ENCODE assay signal across 15 cellular contexts in the genomic region with DNA sequence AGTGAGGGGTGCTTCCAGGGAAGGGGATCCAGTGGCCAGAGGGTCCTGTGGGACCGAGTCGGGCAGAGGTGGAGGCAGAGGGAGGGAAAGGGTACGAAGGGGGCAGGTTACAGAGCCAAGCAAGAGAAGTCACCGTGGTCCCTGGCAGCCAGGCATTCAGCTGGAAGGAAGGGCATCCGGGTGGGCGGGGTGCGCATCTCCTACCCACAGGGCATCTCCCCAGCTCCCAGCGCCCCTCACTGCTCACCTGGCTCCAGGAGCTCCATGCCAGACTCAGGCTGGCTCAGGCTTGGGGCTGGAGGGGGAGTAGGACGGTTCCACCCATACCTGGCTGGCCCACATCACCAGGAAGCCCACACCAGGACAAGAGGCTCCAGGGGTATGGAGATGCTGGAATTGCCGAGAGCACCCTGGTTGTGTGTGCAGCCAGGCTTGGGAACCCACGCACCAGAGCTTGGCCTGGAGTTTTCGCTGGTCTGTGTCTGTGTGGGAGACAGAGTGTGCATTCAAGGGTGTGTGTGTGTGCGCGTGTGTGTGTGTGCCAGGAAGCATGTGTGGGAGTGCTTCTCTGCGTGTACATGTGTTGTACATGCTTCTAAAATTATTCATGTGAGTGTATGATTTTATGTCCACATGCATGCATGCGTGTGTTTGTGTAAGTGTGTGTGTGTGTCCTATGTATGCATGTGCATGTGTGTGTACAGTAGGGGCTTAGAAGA. TPM values are rescaled to one million over a fixed set of nuclear protein-coding genes. Genes with fewer than 3 reads are reported as not detected.
DNase-seq lines count a peak whose midpoint lies in the region; ATAC-seq and TF ChIP-seq lines count a peak whose summit lies in the region.
"Not testable (repeated sequence)": the region's sequence is repeated elsewhere in the genome, so short reads cannot be mapped to it uniquely, and the experiment has no call there.
"Had no signal": no experiment of that assay in that cellular context is flagged by ENCODE, and none has a peak within 500 bp of the region (broad histone marks: within the 10 kb centered on the region; RNA-seq: fewer than 3 reads in every experiment).

No MANE protein-coding gene starts in this region.

- H3K9me2 ChIP-seq in GM23248 (ENCODE audit: insufficient read depth); neural cell (ENCODE audit: insufficient read depth, low read length): not testable (repeated sequence)

- H2AFZ ChIP-seq in GM23248; neural cell (ENCODE audit: low read depth, low read length): not testable (repeated sequence)

- 54 to 58% methylated on average over 15 to 16 of the region's 16 CpGs for WGBS in GM23248 (ENCODE audit: low coverage in 1 of 2, low lambda C conversion rate in 2 of 2, missing lambda C conversion rate in 2 of 2), 2 experiments

- H3K4me2 ChIP-seq in GM23248 (ENCODE audit: unreplicated experiment); neural cell (ENCODE audit: low read length): not testable (repeated sequence)
- peak overlapping the region; percentile 22 for H3K4me2 ChIP-seq in skeletal muscle satellite cell (ENCODE audit: low read length)

- not testable (repeated sequence) for H3K79me2 ChIP-seq in GM23248 (ENCODE audit: insufficient read depth); neural cell (replicated peaks; ENCODE audit: insufficient read depth, low read length)

- in situ Hi-C loops in GM23248 (cut with MboI), result loop anchor here (25.0 kb wide), 2 partner anchors 109 to 709 kb away; partner anchors contain the start of gene CDKN1C

- not testable (repeated sequence) for H3K27ac ChIP-seq in GM23248; neural cell (ENCODE audit: low read length)
- H3K27ac ChIP-seq in RWPE2 (ENCODE audit: poor library complexity, severe bottlenecking) (peak overlapping the region; percentile 98), epithelial cell of prostate (peak overlapping the region; percentile 77)

- DNase-seq in AG10803 (ENCODE audit: low read depth) (peak; percentile 8), GM23248 (peak; percentile 16), LHCN-M2 (ENCODE audit: low read depth) (peak; percentile 20), kidney glomerular epithelial cell (lab: John Stamatoyannopoulos, UW) (peak; percentile 38)
- not testable (repeated sequence) for DNase-seq in RWPE2 (ENCODE audit: low spot score); epithelial cell of prostate (ENCODE audit: low read depth, low spot score)

- H3K9me3 ChIP-seq in GM23248 (ENCODE audit: low read depth); RWPE2 (ENCODE audit: severe bottlenecking); neural cell (ENCODE audit: low read length); skeletal muscle satellite cell (replicated peaks; ENCODE audit: low read length): not testable (repeated sequence)

- TF ChIP-seq CTCF in AG10803 (conservative IDR thresholded peaks at IDR 0.05; ENCODE audit: low read length); RWPE2 (IDR thresholded peaks at IDR 0.05; ENCODE audit: poor library complexity, severe bottlenecking); neural cell (IDR thresholded peaks at IDR 0.05; ENCODE audit: poor library complexity, severe bottlenecking): not testable (repeated sequence)

- H3K4me3 ChIP-seq in AG10803 (ENCODE audit: low read length); GM23248; RWPE2 (ENCODE audit: severe bottlenecking); skeletal muscle satellite cell (ENCODE audit: low read length): not testable (repeated sequence)
- peak overlapping the region; percentile 5 for H3K4me3 ChIP-seq in neural cell (ENCODE audit: low read length)

- H3K36me3 ChIP-seq in GM23248 (ENCODE audit: low read depth); RWPE2 (ENCODE audit: low read depth); neural cell (ENCODE audit: insufficient read depth, low read length); skeletal muscle satellite cell (ENCODE audit: insufficient read depth, low read length): not testable (repeated sequence)

- peaks cover 13% of the 10 kb centered on the region for H3K27me3 ChIP-seq in GM23248 (replicated peaks; ENCODE audit: insufficient read depth)
- not testable (repeated sequence) for H3K27me3 ChIP-seq in RWPE2 (ENCODE audit: insufficient read depth, poor library complexity, severe bottlenecking); neural cell (ENCODE audit: insufficient read depth, low read depth, low read length); skeletal muscle satellite cell (ENCODE audit: control insufficient read depth, insufficient read depth, low read length)

- not testable (repeated sequence) for TF ChIP-seq EP300 in neural cell (conservative IDR thresholded peaks at IDR 0.05; ENCODE audit: poor library complexity, severe bottlenecking)

- ATAC-seq in RWPE2 (ENCODE audit: low read depth), result not testable (repeated sequence)

- peaks cover 11% of the 10 kb centered on the region; the same call in 1 of the 2 replicates for H3K4me1 ChIP-seq in GM23248 (ENCODE audit: insufficient read depth)
- peaks cover 44% of the 10 kb centered on the region for H3K4me1 ChIP-seq in RWPE2 (ENCODE audit: insufficient read depth, poor library complexity, severe bottlenecking)
- peaks cover 37% of the 10 kb centered on the region for H3K4me1 ChIP-seq in skeletal muscle satellite cell (ENCODE audit: control insufficient read depth, insufficient read depth, low read length)

- H4K20me1 ChIP-seq in GM23248 (ENCODE audit: insufficient read depth); neural cell (ENCODE audit: insufficient read depth): not testable (repeated sequence)

- TF ChIP-seq RAD21 in neural cell (conservative IDR thresholded peaks at IDR 0.05), result not testable (repeated sequence)

- H3K9ac ChIP-seq in GM23248; neural cell (ENCODE audit: low read length); skeletal muscle satellite cell (ENCODE audit: low read depth, low read length): not testable (repeated sequence)

- H3F3A ChIP-seq in GM23248 (ENCODE audit: insufficient read depth); neural cell (ENCODE audit: insufficient read depth, low read length, poor library complexity, severe bottlenecking): not testable (repeated sequence)

TF ChIP-seq in neural cell, 6 proteins besides CTCF, POLR2A, EP300 and RAD21:
- peak; percentile 20 for TF ChIP-seq MXI1 (conservative IDR thresholded peaks at IDR 0.05; ENCODE audit: poor library complexity, severe bottlenecking)

RNA-seq across cellular contexts. Expression of gene TH, which starts 6.6 kb away (rescaled TPM):
- not detected in 2 replicates for total RNA-seq in GM23248 (2014; rRNA removed; shearing (Covaris generic))
- polyA plus RNA-seq in GM23248 (2016; fragmentation: Nextera tagmentation; extraction: Ambion mirVana) (not detected in 2 replicates), neural cell (3.6 and 10.9 TPM in 2 replicates)
- total RNA-seq in LHCN-M2 (2014; rRNA removed), result not detected in 2 replicates
- polyA plus RNA-seq in LHCN-M2 (2012), result not detected
- 2.1 and 3.9 TPM in 2 replicates for polyA minus RNA-seq in neural cell
- under 0.01 TPM in 1 of 2 replicates, not detected in the other for total RNA-seq in skeletal muscle satellite cell (2012; rRNA removed)
- total RNA-seq: A673; CD4-positive, alpha-beta T cell; G401; GM12878; GM23338; H7; HT1080 had no signal
- polyA plus RNA-seq: GM12878 had no signal

RNA-seq across cellular contexts. Expression of gene INS, which starts 17.2 kb away (rescaled TPM):
- total RNA-seq in GM23248 (2014; rRNA removed; shearing (Covaris generic)), result not detected in 2 replicates
- polyA plus RNA-seq in GM23248 (2016; fragmentation: Nextera tagmentation; extraction: Ambion mirVana), result not detected in 2 replicates
- total RNA-seq in LHCN-M2 (2014; rRNA removed), result not detected in 2 replicates
- not detected for polyA plus RNA-seq in LHCN-M2 (2012)
- not detected in 2 replicates for polyA plus RNA-seq in neural cell
- not detected in 2 replicates for polyA minus RNA-seq in neural cell
- total RNA-seq in skeletal muscle satellite cell (2012; rRNA removed), result not detected in 2 replicates
- total RNA-seq: A673; CD4-positive, alpha-beta T cell; G401; GM12878; GM23338; H7; HT1080 had no signal
- polyA plus RNA-seq: GM12878, GM23338 had no signal

RNA-seq across cellular contexts. Expression of gene IGF2, which starts 39.0 kb away (rescaled TPM):
- total RNA-seq in GM23248 (2014; rRNA removed; shearing (Covaris generic)), result not detected in 2 replicates
- polyA plus RNA-seq in GM23248 (2016; fragmentation: Nextera tagmentation; extraction: Ambion mirVana) (0.06 and 0.18 TPM in 2 replicates), neural cell (not detected in 2 replicates)
- total RNA-seq in LHCN-M2 (2014; rRNA removed), result 106 and 173 TPM in 2 replicates
- polyA plus RNA-seq in LHCN-M2 (2012), result 1,307 TPM
- not detected in 2 replicates for polyA minus RNA-seq in neural cell
- 0.76 and 8.7 TPM in 2 replicates for total RNA-seq in skeletal muscle satellite cell (2012; rRNA removed)
- total RNA-seq: CD4-positive, alpha-beta T cell; G401 had no signal
- polyA plus RNA-seq: GM12878 had no signal

Comparison
In these comparisons a context has a peak if more than half of its experiments do, and no peak if none do; other contexts are left out.
1. RNA of gene IGF2, which starts 39.0 kb away (total RNA-seq): 106 to 173 TPM in LHCN-M2; not detected in GM23248; every median in the first group is over 100 times any median in the second.